In genomic region chr15:68783226-68784054, GRCh38 we compare ENCODE assay signal across 8 cellular contexts. TPM values are rescaled to one million over a fixed set of nuclear protein-coding genes. Genes with fewer than 3 reads are reported as not detected.
DNase-seq lines count a peak whose midpoint lies in the region; ATAC-seq and TF ChIP-seq lines count a peak whose summit lies in the region.

No MANE protein-coding gene starts in this region.

- H3K4me1 ChIP-seq in gastroesophageal sphincter (peaks cover 0 to 12% (median 0%) of the 10 kb centered on the region in 3 donors), spleen (peaks cover 10 to 86% (median 41%) of the 10 kb centered on the region in 6 donors)

- H3K27ac ChIP-seq in gastroesophageal sphincter (no peak overlapping the region), spleen (peak overlapping the region in 6 of 8 donors; percentile 82 to 94 (median 90))

- no peak for TF ChIP-seq EP300 in gastroesophageal sphincter (IDR thresholded peaks at IDR 0.05)

- intact Hi-C loops in spleen (cut with DNase I; ENCODE audit: low total_unique reads) = loop anchor here (5.0 kb wide), 1 partner anchor 44 kb away; no protein-coding TSS in a partner anchor

- WGBS in gastroesophageal sphincter (ENCODE audit: low coverage in 1 of 2), 2 donors = 82% methylated on average over 5 of the region's 9 CpGs; no CpG with 5 or more reads in 1 of the 2 donors
- WGBS in spleen, 5 donors = 72 to 76% (median 73%) methylated on average over 9 of the region's 9 CpGs

- TF ChIP-seq POLR2A in gastroesophageal sphincter (IDR thresholded peaks at IDR 0.05) (no peak), spleen (IDR thresholded peaks at IDR 0.05) (no peak)

- ATAC-seq in gastroesophageal sphincter = peak; percentile 41
- ATAC-seq in HG02642 (IDR thresholded peaks at IDR 0.05; ENCODE audit: poor library complexity, unreplicated experiment) = no peak
- no peak for ATAC-seq in GM21423 (IDR thresholded peaks at IDR 0.05; ENCODE audit: unreplicated experiment)

- H3K9me3 ChIP-seq in gastroesophageal sphincter (no peaks in the 10 kb centered on the region), spleen (no peaks in the 10 kb centered on the region)

- H3K27me3 ChIP-seq in gastroesophageal sphincter = no peaks in the 10 kb centered on the region
- no peaks in the 10 kb centered on the region for H3K27me3 ChIP-seq in spleen (replicated peaks in 1 of 7)

- peak; percentile 17 for DNase-seq in Daoy (ENCODE audit: low read depth)
- peak; percentile 38 for DNase-seq in NCI-H69 (lab: John Stamatoyannopoulos, UW)
- peak; percentile 54 for DNase-seq in activated T-helper 1 cell treated with Interleukin-2 at 50 U/mL for 16 hours (ENCODE audit: low read depth)
- peak; percentile 89 for DNase-seq in spleen
- no peak for DNase-seq in NCI-H345 (lab: John Stamatoyannopoulos, UW)

- H3K4me3 ChIP-seq in gastroesophageal sphincter (no peak overlapping the region), spleen (peak overlapping the region in 1 of 8 donors; percentile 58)

- H3K36me3 ChIP-seq in gastroesophageal sphincter = peaks cover 0 to 89% of the 10 kb centered on the region in 2 donors
- H3K36me3 ChIP-seq in spleen = peaks cover 0 to 100% (median 66%) of the 10 kb centered on the region in 6 donors

- TF ChIP-seq CTCF in gastroesophageal sphincter (IDR thresholded peaks at IDR 0.05) (peak; percentile 44 to 80 (median 52)), spleen (IDR thresholded peaks at IDR 0.05 in 8 of 11, conservative IDR thresholded peaks at IDR 0.05 in 3 of 11) (peak; percentile 42 to 84 (median 67))

RNA-seq across cellular contexts. Expression of gene ANP32A, which starts 37.3 kb away (rescaled TPM):
- 104 and 152 TPM in 2 replicates for total RNA-seq in Daoy (2014; rRNA removed; shearing (Covaris generic))
- 10 to 100 TPM; 42.4 to 75.0 (median 55.6) TPM for total RNA-seq in gastroesophageal sphincter
- total RNA-seq in spleen = 100 to 1,000 TPM in 4 of 7 donors, 10 to 100 TPM in 3; 68.4 to 163 (median 129) TPM
- polyA plus RNA-seq in spleen = 100 to 1,000 TPM in 1 of 3 donors, 10 to 100 TPM in 2; 58.6 to 110 (median 91.1) TPM

Comparison
In these comparisons a context has a peak if more than half of its experiments do, and no peak if none do; other contexts are left out.
1. H3K27ac ChIP-seq: peak in spleen (6 of 8); none in gastroesophageal sphincter (0 of 4).